Comparison of ENCODE assay signal across 2 cellular contexts in genomic region chr11:64305691-64306562, GRCh38.
TF ChIP-seq lines count a peak whose summit lies in the region.

No MANE protein-coding gene starts in this region.

TF ChIP-seq in HCT116, 20 proteins besides CTCF, POLR2A, EP300 and RAD21:
- TF ChIP-seq TCF7L2 (IDR thresholded peaks at IDR 0.05; ENCODE audit: borderline replicate concordance, extremely low read depth, insufficient read depth, insufficient read length): no peak
- no peak for TF ChIP-seq EZH2 (IDR thresholded peaks at IDR 0.05)
- peak; percentile 62 for TF ChIP-seq POLR2AphosphoS5 (IDR thresholded peaks at IDR 0.05; ENCODE audit: low read depth, low read length)
- TF ChIP-seq, protein P1, sequence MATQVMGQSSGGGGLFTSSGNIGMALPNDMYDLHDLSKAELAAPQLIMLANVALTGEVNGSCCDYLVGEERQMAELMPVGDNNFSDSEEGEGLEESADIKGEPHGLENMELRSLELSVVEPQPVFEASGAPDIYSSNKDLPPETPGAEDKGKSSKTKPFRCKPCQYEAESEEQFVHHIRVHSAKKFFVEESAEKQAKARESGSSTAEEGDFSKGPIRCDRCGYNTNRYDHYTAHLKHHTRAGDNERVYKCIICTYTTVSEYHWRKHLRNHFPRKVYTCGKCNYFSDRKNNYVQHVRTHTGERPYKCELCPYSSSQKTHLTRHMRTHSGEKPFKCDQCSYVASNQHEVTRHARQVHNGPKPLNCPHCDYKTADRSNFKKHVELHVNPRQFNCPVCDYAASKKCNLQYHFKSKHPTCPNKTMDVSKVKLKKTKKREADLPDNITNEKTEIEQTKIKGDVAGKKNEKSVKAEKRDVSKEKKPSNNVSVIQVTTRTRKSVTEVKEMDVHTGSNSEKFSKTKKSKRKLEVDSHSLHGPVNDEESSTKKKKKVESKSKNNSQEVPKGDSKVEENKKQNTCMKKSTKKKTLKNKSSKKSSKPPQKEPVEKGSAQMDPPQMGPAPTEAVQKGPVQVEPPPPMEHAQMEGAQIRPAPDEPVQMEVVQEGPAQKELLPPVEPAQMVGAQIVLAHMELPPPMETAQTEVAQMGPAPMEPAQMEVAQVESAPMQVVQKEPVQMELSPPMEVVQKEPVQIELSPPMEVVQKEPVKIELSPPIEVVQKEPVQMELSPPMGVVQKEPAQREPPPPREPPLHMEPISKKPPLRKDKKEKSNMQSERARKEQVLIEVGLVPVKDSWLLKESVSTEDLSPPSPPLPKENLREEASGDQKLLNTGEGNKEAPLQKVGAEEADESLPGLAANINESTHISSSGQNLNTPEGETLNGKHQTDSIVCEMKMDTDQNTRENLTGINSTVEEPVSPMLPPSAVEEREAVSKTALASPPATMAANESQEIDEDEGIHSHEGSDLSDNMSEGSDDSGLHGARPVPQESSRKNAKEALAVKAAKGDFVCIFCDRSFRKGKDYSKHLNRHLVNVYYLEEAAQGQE (IDR thresholded peaks at IDR 0.05; ENCODE audit: low read depth): no peak
- TF ChIP-seq YY1 (IDR thresholded peaks at IDR 0.05; ENCODE audit: extremely low read depth, insufficient replicate concordance, low read depth, low read length): peak; percentile 8
- peak; percentile 41; the same call in 1 of the 2 replicates for TF ChIP-seq ZFX (IDR thresholded peaks at IDR 0.05)
- TF ChIP-seq, protein P2, sequence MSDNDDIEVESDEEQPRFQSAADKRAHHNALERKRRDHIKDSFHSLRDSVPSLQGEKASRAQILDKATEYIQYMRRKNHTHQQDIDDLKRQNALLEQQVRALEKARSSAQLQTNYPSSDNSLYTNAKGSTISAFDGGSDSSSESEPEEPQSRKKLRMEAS (IDR thresholded peaks at IDR 0.05): no peak
- no peak for TF ChIP-seq SP1 (IDR thresholded peaks at IDR 0.05; ENCODE audit: low read depth)
- TF ChIP-seq, protein P3, sequence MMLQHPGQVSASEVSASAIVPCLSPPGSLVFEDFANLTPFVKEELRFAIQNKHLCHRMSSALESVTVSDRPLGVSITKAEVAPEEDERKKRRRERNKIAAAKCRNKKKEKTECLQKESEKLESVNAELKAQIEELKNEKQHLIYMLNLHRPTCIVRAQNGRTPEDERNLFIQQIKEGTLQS (IDR thresholded peaks at IDR 0.05): no peak

TF ChIP-seq in HepG2, 621 proteins besides CTCF, POLR2A, EP300 and RAD21 (continues in another document):
- 0 out of 2 replicates have a peak, but pooled peaks have one; percentile 27 for TF ChIP-seq ZNF446 (CRISPR knock-in tag; IDR thresholded peaks at IDR 0.05)
- peak; percentile 90 for TF ChIP-seq RXRA (CRISPR knock-in tag; IDR thresholded peaks at IDR 0.05)
- TF ChIP-seq ZNF747 (CRISPR knock-in tag; IDR thresholded peaks at IDR 0.05; ENCODE audit: borderline replicate concordance): no peak
- TF ChIP-seq NFE2 (CRISPR knock-in tag; IDR thresholded peaks at IDR 0.05): no peak
- TF ChIP-seq NFAT5 (CRISPR knock-in tag; IDR thresholded peaks at IDR 0.05): no peak
- TF ChIP-seq MIER3 (CRISPR knock-in tag; IDR thresholded peaks at IDR 0.05; ENCODE audit: borderline replicate concordance): no peak
- peak; percentile 74; the same call in 1 of the 2 replicates for TF ChIP-seq TGIF2 (CRISPR knock-in tag; IDR thresholded peaks at IDR 0.05)
- no peak for TF ChIP-seq PLRG1 (conservative IDR thresholded peaks at IDR 0.05)
- no peak for TF ChIP-seq ZNF33B (CRISPR knock-in tag; IDR thresholded peaks at IDR 0.05)
- no peak for TF ChIP-seq SP1 (IDR thresholded peaks at IDR 0.05)
- 0 out of 2 replicates have a peak, but pooled peaks have one; percentile 9 for TF ChIP-seq SP1 (CRISPR knock-in tag; IDR thresholded peaks at IDR 0.05)
- TF ChIP-seq MATR3 (CRISPR knock-in tag; IDR thresholded peaks at IDR 0.05): no peak
- TF ChIP-seq TAF1 (CRISPR knock-in tag; IDR thresholded peaks at IDR 0.05): peak; percentile 63; the same call in 1 of the 2 replicates
- no peak for TF ChIP-seq ZNF883 (CRISPR knock-in tag; IDR thresholded peaks at IDR 0.05; ENCODE audit: not compliant biosample characterization)
- TF ChIP-seq, protein P4, sequence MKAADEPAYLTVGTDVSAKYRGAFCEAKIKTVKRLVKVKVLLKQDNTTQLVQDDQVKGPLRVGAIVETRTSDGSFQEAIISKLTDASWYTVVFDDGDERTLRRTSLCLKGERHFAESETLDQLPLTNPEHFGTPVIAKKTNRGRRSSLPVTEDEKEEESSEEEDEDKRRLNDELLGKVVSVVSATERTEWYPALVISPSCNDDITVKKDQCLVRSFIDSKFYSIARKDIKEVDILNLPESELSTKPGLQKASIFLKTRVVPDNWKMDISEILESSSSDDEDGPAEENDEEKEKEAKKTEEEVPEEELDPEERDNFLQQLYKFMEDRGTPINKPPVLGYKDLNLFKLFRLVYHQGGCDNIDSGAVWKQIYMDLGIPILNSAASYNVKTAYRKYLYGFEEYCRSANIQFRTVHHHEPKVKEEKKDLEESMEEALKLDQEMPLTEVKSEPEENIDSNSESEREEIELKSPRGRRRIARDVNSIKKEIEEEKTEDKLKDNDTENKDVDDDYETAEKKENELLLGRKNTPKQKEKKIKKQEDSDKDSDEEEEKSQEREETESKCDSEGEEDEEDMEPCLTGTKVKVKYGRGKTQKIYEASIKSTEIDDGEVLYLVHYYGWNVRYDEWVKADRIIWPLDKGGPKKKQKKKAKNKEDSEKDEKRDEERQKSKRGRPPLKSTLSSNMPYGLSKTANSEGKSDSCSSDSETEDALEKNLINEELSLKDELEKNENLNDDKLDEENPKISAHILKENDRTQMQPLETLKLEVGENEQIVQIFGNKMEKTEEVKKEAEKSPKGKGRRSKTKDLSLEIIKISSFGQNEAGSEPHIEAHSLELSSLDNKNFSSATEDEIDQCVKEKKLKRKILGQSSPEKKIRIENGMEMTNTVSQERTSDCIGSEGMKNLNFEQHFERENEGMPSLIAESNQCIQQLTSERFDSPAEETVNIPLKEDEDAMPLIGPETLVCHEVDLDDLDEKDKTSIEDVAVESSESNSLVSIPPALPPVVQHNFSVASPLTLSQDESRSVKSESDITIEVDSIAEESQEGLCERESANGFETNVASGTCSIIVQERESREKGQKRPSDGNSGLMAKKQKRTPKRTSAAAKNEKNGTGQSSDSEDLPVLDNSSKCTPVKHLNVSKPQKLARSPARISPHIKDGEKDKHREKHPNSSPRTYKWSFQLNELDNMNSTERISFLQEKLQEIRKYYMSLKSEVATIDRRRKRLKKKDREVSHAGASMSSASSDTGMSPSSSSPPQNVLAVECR (CRISPR knock-in tag; IDR thresholded peaks at IDR 0.05; ENCODE audit: borderline replicate concordance): peak; percentile 88; the same call in 1 of the 2 replicates
- TF ChIP-seq, protein P5, sequence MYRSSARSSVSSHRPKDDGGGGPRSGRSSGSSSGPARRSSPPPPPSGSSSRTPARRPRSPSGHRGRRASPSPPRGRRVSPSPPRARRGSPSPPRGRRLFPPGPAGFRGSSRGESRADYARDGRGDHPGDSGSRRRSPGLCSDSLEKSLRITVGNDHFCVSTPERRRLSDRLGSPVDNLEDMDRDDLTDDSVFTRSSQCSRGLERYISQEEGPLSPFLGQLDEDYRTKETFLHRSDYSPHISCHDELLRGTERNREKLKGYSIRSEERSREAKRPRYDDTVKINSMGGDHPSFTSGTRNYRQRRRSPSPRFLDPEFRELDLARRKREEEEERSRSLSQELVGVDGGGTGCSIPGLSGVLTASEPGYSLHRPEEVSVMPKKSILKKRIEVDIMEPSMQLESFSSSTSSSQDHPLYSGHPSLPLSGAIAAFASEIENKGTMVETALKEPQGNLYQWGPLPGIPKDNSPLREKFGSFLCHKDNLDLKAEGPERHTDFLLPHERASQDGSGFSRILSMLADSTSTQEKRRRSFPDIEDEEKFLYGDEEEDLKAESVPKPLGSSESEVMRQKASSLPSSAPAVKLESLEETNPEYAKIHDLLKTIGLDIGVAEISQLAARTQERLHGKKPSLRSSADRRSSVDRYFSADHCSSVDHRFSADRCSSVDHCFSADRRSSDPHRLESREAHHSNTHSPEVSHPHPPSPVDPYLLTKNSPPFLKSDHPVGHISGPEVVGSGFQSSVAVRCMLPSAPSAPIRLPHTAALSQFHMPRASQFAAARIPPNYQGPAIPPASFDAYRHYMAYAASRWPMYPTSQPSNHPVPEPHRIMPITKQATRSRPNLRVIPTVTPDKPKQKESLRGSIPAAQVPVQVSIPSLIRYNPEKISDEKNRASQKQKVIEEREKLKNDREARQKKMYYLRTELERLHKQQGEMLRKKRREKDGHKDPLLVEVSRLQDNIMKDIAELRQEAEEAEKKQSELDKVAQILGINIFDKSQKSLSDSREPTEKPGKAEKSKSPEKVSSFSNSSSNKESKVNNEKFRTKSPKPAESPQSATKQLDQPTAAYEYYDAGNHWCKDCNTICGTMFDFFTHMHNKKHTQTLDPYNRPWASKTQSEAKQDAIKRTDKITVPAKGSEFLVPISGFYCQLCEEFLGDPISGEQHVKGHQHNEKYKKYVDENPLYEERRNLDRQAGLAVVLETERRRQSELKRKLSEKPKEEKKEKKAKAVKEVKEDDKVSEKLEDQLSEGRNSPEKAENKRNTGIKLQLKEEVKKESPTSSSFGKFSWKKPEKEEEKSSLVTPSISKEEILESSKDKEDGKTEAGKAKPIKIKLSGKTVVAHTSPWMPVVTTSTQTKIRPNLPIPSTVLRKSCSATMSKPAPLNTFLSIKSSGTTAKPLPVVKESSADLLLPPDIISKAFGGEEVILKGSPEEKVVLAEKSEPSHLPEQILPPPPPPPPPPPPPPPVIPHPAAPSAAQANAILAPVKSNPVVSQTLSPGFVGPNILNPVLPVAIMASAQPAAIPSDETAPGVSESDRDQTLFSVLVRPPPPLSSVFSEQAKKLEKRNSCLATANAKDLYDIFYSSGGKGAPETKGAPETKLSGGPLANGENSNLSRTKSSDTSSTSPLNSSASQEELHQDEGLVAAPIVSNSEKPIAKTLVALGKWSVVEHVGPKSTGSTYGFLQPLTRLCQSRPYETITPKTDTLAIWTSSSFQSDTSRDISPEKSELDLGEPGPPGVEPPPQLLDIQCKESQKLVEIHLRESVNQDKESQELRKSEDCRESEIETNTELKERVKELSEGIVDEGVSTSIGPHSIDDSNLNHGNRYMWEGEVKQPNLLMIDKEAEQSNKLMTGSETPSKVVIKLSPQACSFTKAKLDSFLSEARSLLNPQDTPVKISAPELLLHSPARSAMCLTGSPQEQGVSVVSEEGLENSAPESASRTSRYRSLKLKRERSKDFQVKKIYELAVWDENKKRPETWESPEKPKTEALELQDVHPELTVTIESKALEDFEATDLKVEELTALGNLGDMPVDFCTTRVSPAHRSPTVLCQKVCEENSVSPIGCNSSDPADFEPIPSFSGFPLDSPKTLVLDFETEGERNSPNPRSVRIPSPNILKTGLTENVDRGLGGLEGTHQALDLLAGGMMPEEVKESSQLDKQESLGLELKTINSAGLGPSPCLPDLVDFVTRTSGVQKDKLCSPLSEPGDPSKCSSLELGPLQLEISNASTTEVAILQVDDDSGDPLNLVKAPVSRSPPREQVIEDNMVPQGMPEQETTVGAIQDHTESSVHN (CRISPR knock-in tag; IDR thresholded peaks at IDR 0.05): no peak
- TF ChIP-seq, protein P2 (IDR thresholded peaks at IDR 0.05): peak; percentile 76
- peak; percentile 93 for TF ChIP-seq SAP130 (CRISPR knock-in tag; IDR thresholded peaks at IDR 0.05; ENCODE audit: low read depth)
- TF ChIP-seq MIXL1 (CRISPR knock-in tag; IDR thresholded peaks at IDR 0.05): no peak
- peak; percentile 58; the same call in 1 of the 2 replicates for TF ChIP-seq ZNF605 (CRISPR knock-in tag; IDR thresholded peaks at IDR 0.05)
- 0 out of 2 replicates have a peak, but pooled peaks have one; percentile 53 for TF ChIP-seq TBX3 (IDR thresholded peaks at IDR 0.05; ENCODE audit: borderline replicate concordance)
- TF ChIP-seq PITX1 (CRISPR knock-in tag; IDR thresholded peaks at IDR 0.05): peak; percentile 47; the same call in 1 of the 2 replicates
- TF ChIP-seq MEF2D (CRISPR knock-in tag; IDR thresholded peaks at IDR 0.05): peak; percentile 64; the same call in 1 of the 2 replicates
- TF ChIP-seq NR2F1 (CRISPR knock-in tag; IDR thresholded peaks at IDR 0.05): peak; percentile 50 to 85; a peak in 3 of 4 replicates
- TF ChIP-seq TCF7 (IDR thresholded peaks at IDR 0.05; ENCODE audit: low read depth): no peak
- TF ChIP-seq ZNF615 (CRISPR knock-in tag; IDR thresholded peaks at IDR 0.05; ENCODE audit: borderline replicate concordance): no peak
- TF ChIP-seq, protein P6, sequence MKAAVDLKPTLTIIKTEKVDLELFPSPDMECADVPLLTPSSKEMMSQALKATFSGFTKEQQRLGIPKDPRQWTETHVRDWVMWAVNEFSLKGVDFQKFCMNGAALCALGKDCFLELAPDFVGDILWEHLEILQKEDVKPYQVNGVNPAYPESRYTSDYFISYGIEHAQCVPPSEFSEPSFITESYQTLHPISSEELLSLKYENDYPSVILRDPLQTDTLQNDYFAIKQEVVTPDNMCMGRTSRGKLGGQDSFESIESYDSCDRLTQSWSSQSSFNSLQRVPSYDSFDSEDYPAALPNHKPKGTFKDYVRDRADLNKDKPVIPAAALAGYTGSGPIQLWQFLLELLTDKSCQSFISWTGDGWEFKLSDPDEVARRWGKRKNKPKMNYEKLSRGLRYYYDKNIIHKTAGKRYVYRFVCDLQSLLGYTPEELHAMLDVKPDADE (CRISPR knock-in tag; IDR thresholded peaks at IDR 0.05): no peak
- TF ChIP-seq ZNF337 (CRISPR knock-in tag; IDR thresholded peaks at IDR 0.05; ENCODE audit: borderline replicate concordance, low read depth): peak; percentile 63; the same call in 1 of the 2 replicates
